In the genomic region with DNA sequence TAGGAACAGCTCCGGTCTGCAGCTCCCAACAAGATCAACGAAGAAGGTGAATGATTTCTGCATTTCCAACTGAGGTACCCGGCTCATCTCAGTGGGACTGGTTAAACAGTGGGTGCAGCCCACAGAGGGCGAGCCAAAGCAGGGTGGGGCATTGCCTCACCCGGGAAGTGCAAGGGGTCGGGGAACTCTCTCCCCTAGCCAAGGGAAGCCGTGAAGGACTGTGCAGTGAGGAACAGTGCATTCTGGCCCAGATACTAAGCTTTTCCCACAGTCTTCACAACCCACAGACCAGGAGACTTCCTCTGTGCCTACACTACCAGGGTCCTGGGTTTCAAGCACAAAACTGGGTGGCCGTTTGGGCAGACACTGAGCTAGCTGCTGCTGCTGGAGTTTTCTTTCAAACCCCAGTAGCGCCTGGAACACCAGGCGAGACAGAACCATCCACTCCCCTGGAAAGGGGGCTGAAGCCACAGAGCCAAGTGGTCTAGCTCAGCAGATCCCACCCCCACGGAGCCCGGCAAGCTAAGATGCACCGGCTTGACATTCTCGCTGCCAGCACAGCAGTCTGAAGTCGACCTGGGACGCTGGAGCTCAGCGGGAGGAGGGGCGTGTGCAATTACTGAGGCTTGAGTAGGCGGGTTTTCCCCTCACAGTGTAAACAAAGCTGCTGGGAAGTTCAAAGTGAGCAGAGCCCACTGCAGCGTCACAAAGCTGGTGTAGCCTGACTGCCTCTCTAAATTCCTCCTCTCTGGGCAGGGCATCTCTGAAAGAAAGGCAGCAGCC, we compare ENCODE assay signal across 9 cellular contexts.
A peak's percentile ranks its signal among the peaks of the same experiment; 100 is the strongest.
DNase-seq lines count a peak whose midpoint lies in the region; ATAC-seq, FAIRE-seq and TF ChIP-seq lines count a peak whose summit lies in the region.
"Had no signal": no experiment of that assay in that cellular context is flagged by ENCODE, and none has a peak within 500 bp of the region (broad histone marks: within the 10 kb centered on the region; RNA-seq: fewer than 3 reads in every experiment).

No MANE protein-coding gene starts in this region.

- no peak overlapping the region for H3K4me3 ChIP-seq in left ventricle myocardium inferior
- H3K4me3 ChIP-seq in upper lobe of right lung: no peak overlapping the region

- DNase-seq in left cardiac atrium (peak; percentile 21), left ventricle myocardium inferior (no peak), iPS-NIHi7 (ENCODE audit: extremely low spot score) (peak; percentile 68), upper lobe of right lung (peak; percentile 69), foreskin melanocyte (no peak), GM12892 (ENCODE audit: insufficient read length) (no peak)
- peak; percentile 66 for DNase-seq in activated CD4-positive, alpha-beta T cell treated with anti-CD3 and anti-CD28 coated beads, Interleukin-2, amount 10 ng/mL, durations not matched to agents 24 days and 14 days

- no peaks in the 10 kb centered on the region for H3K4me1 ChIP-seq in left ventricle myocardium inferior
- H3K4me1 ChIP-seq in upper lobe of right lung: peaks cover 4% of the 10 kb centered on the region

- H3K4me1 Mint-ChIP-seq in activated CD4-positive, alpha-beta T cell treated with anti-CD3 and anti-CD28 coated beads, Interleukin-2, amount 10 ng/mL, durations not matched to agents 24 days and 14 days: peaks cover 12% of the 10 kb centered on the region

- FAIRE-seq in GM12892 (lab: Jason Lieb, UNC): no peak

- no peaks in the 10 kb centered on the region for H3K27me3 ChIP-seq in left ventricle myocardium inferior (ENCODE audit: low read depth)
- no peaks in the 10 kb centered on the region for H3K27me3 ChIP-seq in upper lobe of right lung

- H3K36me3 Mint-ChIP-seq in activated CD4-positive, alpha-beta T cell treated with anti-CD3 and anti-CD28 coated beads, Interleukin-2, amount 10 ng/mL, durations not matched to agents 24 days and 14 days (ENCODE audit: low read depth): peaks cover 21% of the 10 kb centered on the region

- H3K27ac Mint-ChIP-seq in activated CD4-positive, alpha-beta T cell treated with anti-CD3 and anti-CD28 coated beads, Interleukin-2, amount 10 ng/mL, durations not matched to agents 24 days and 14 days: no peak overlapping the region

- no peak overlapping the region for H3K4me3 Mint-ChIP-seq in activated CD4-positive, alpha-beta T cell treated with anti-CD3 and anti-CD28 coated beads, Interleukin-2, amount 10 ng/mL, durations not matched to agents 24 days and 14 days

- H3K9me3 Mint-ChIP-seq in activated CD4-positive, alpha-beta T cell treated with anti-CD3 and anti-CD28 coated beads, Interleukin-2, amount 10 ng/mL, durations not matched to agents 24 days and 14 days: no peaks in the 10 kb centered on the region

- H3K27ac ChIP-seq in left ventricle myocardium inferior (replicated peaks): no peak overlapping the region
- no peak overlapping the region for H3K27ac ChIP-seq in upper lobe of right lung
- H3K27ac ChIP-seq: epithelial cell of prostate had no signal

- H3K27me3 Mint-ChIP-seq in activated CD4-positive, alpha-beta T cell treated with anti-CD3 and anti-CD28 coated beads, Interleukin-2, amount 10 ng/mL, durations not matched to agents 24 days and 14 days: no peaks in the 10 kb centered on the region

- ATAC-seq in left cardiac atrium (peak in 1 of 2 donors; percentile 54), upper lobe of right lung (peak; percentile 94), GM19463 (IDR thresholded peaks at IDR 0.05; ENCODE audit: unreplicated experiment) (no peak)

- no peak for TF ChIP-seq CTCF in left ventricle myocardium inferior (IDR thresholded peaks at IDR 0.05; ENCODE audit: borderline replicate concordance)
- no peak for TF ChIP-seq CTCF in upper lobe of right lung (IDR thresholded peaks at IDR 0.05)

- H3K36me3 ChIP-seq in left ventricle myocardium inferior (no peaks in the 10 kb centered on the region), upper lobe of right lung (no peaks in the 10 kb centered on the region)

- no peak for TF ChIP-seq POLR2A in GM12892 (IDR thresholded peaks at IDR 0.05; ENCODE audit: low read depth, low read length)

- intact Hi-C loops in left cardiac atrium (cut with DNase I): no loop called here
- intact Hi-C loops in left ventricle myocardium inferior (cut with micrococcal nuclease): no loop called here
- intact Hi-C loops in activated CD4-positive, alpha-beta T cell treated with anti-CD3 and anti-CD28 coated beads, Interleukin-2, amount 10 ng/mL, durations not matched to agents 24 days and 14 days (cut with micrococcal nuclease): no loop called here
- intact Hi-C loops in upper lobe of right lung (cut with DNase I): no loop called here

- H3K9me3 ChIP-seq in left ventricle myocardium inferior (replicated peaks) (no peaks in the 10 kb centered on the region), upper lobe of right lung (no peaks in the 10 kb centered on the region)

Comparison
In these comparisons a context has a peak if more than half of its experiments do, and no peak if none do; other contexts are left out.
1. DNase-seq: peak in left cardiac atrium (single experiment), activated CD4-positive, alpha-beta T cell treated with anti-CD3 and anti-CD28 coated beads, Interleukin-2, amount 10 ng/mL, durations not matched to agents 24 days and 14 days (single experiment), iPS-NIHi7 (single experiment) and upper lobe of right lung (single experiment); none in left ventricle myocardium inferior (single experiment), foreskin melanocyte (single experiment) and GM12892 (single experiment).